22 cellular contexts compared by ENCODE assay signal in the genomic region with DNA sequence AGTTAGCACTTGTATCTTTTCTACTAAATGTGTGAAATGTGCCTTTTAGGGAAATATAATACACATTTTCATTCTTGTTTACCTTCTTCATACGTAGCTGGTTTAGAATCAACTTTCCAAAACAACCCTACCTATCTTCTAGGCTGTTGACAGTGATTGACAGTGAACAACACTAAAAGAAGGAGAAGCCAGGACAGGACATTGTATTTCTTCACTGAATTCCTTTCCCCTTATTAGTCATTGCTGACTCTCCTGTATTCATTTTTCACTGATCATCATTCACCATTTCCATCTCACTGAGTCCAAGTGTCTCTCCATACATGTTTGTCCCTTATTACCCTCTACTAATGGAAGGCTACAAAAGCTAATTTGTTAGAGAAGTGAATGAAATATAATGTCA.
DNase-seq lines count a peak whose midpoint lies in the region; ATAC-seq and TF ChIP-seq lines count a peak whose summit lies in the region.
"Had no signal": no experiment of that assay in that cellular context is flagged by ENCODE, and none has a peak within 500 bp of the region (broad histone marks: within the 10 kb centered on the region; RNA-seq: fewer than 3 reads in every experiment).

No MANE protein-coding gene starts in this region.

- no peak overlapping the region for H3K27ac Mint-ChIP-seq in MCF 10A (ENCODE audit: low read depth, unreplicated experiment)

- H3K9ac ChIP-seq in mammary epithelial cell (ENCODE audit: insufficient read depth, low read length) = no peak overlapping the region

- H3K36me3 Mint-ChIP-seq in MCF 10A (ENCODE audit: insufficient read depth, unreplicated experiment) = peaks cover 21% of the 10 kb centered on the region

- no peaks in the 10 kb centered on the region for H3K4me1 ChIP-seq in mammary epithelial cell (ENCODE audit: insufficient read depth, low read length)
- peaks cover 7% of the 10 kb centered on the region for H3K4me1 ChIP-seq in foreskin keratinocyte
- no peaks in the 10 kb centered on the region for H3K4me1 ChIP-seq in uterus
- peaks cover 0 to 27% (median 11%) of the 10 kb centered on the region in 4 donors for H3K4me1 ChIP-seq in transverse colon

- no peak overlapping the region for H2AFZ ChIP-seq in mammary epithelial cell (ENCODE audit: low read depth, low read length)
- H2AFZ ChIP-seq: PC-9 had no signal

- H3K4me2 ChIP-seq in mammary epithelial cell (ENCODE audit: insufficient read depth, low read depth, low read length) = no peak overlapping the region
- H3K4me2 ChIP-seq: PC-9 had no signal

- no peaks in the 10 kb centered on the region for H3K36me3 ChIP-seq in mammary epithelial cell (ENCODE audit: insufficient read depth, low read length)
- H3K36me3 ChIP-seq in uterus = no peaks in the 10 kb centered on the region
- no peaks in the 10 kb centered on the region for H3K36me3 ChIP-seq in transverse colon

- no peaks in the 10 kb centered on the region for H3K79me2 ChIP-seq in mammary epithelial cell (ENCODE audit: insufficient read depth, low read length)

- peak; percentile 20 for DNase-seq in mammary epithelial cell
- DNase-seq in MCF 10A (ENCODE audit: unreplicated experiment) = no peak
- DNase-seq in RWPE1 (ENCODE audit: low spot score) = peak; percentile 49
- DNase-seq in foreskin keratinocyte = peak; percentile 29 to 57
- no peak for DNase-seq in sciatic nerve (ENCODE audit: low spot score)
- DNase-seq in uterus = no peak
- no peak for DNase-seq in AML-193 (lab: John Stamatoyannopoulos, UW)
- no peak for DNase-seq in transverse colon
- DNase-seq: 8988T, C1 segment of cervical spinal cord, DND-41, GF-D8, H7, NCI-H1048, NCI-H1436 treated with DMSO at 0.1 percent for 48 hours, NCI-H2029 treated with DMSO at 0.1 percent for 48 hours, NCI-H2171 treated with DMSO at 0.1 percent for 48 hours, NCI-H510A, PC-9, T-helper 1 cell had no signal

- TF ChIP-seq POLR2A in uterus (IDR thresholded peaks at IDR 0.05) (no peak), transverse colon (IDR thresholded peaks at IDR 0.05) (no peak)

- dilution Hi-C loops in mammary epithelial cell (cut with HindIII; ENCODE audit: low sequenced_read_pairs) = no loop called here

- ATAC-seq in foreskin keratinocyte (peak; percentile 45), sciatic nerve (no peak)
- ATAC-seq: K562, Right ventricle myocardium inferior had no signal

- H3K9me3 ChIP-seq in mammary epithelial cell (replicated peaks; ENCODE audit: insufficient read depth, low read length) = no peaks in the 10 kb centered on the region
- no peaks in the 10 kb centered on the region for H3K9me3 ChIP-seq in uterus
- H3K9me3 ChIP-seq in transverse colon = no peaks in the 10 kb centered on the region

- H3K9me3 Mint-ChIP-seq in MCF 10A (ENCODE audit: unreplicated experiment) = no peaks in the 10 kb centered on the region

- no peaks in the 10 kb centered on the region for H3K27me3 ChIP-seq in mammary epithelial cell (ENCODE audit: insufficient read depth, low read length)
- no peaks in the 10 kb centered on the region for H3K27me3 ChIP-seq in foreskin keratinocyte
- no peaks in the 10 kb centered on the region for H3K27me3 ChIP-seq in uterus
- H3K27me3 ChIP-seq in transverse colon = no peaks in the 10 kb centered on the region

- TF ChIP-seq EP300 in transverse colon (IDR thresholded peaks at IDR 0.05; ENCODE audit: low read depth) = no peak

- WGBS in mammary epithelial cell (ENCODE audit: low coverage, missing lambda C conversion rate) = 93% methylated on average over 1 of the region's 1 CpG
- WGBS in transverse colon (ENCODE audit: low coverage in 1 of 2), 2 donors = 80 to 93% methylated on average over 1 of the region's 1 CpG

- H3K27me3 Mint-ChIP-seq in MCF 10A (ENCODE audit: insufficient read depth, unreplicated experiment) = no peaks in the 10 kb centered on the region

- no peak overlapping the region for H3K4me3 Mint-ChIP-seq in MCF 10A (ENCODE audit: unreplicated experiment)

- CTCF ChIA-PET in mammary epithelial cell (lab: Charles Lee; ENCODE audit: low non-redundant PET) (no interaction called here), MCF 10A (lab: Yijun Ruan, JAX) (no interaction called here), RWPE1 (lab: Yijun Ruan, JAX) (no interaction called here)

- no peak for TF ChIP-seq CTCF in mammary epithelial cell (conservative IDR thresholded peaks at IDR 0.05 in 1 of 2, IDR thresholded peaks at IDR 0.05 in 1 of 2; ENCODE audit: extremely low read depth in 1 of 2, insufficient read depth in 1 of 2, low read depth in 1 of 2, low read length in 2 of 2)
- TF ChIP-seq CTCF in MCF 10A (IDR thresholded peaks at IDR 0.05; ENCODE audit: unreplicated experiment) = no peak
- no peak for TF ChIP-seq CTCF in RWPE1 (conservative IDR thresholded peaks at IDR 0.05; ENCODE audit: low read depth)
- TF ChIP-seq CTCF in foreskin keratinocyte (conservative IDR thresholded peaks at IDR 0.05) = no peak
- no peak for TF ChIP-seq CTCF in uterus (IDR thresholded peaks at IDR 0.05)
- TF ChIP-seq CTCF in transverse colon (IDR thresholded peaks at IDR 0.05) = no peak

- intact Hi-C loops in mammary epithelial cell (cut with micrococcal nuclease) = no loop called here
- intact Hi-C loops in MCF 10A (cut with micrococcal nuclease) = no loop called here
- intact Hi-C loops in sciatic nerve (cut with DNase I) = no loop called here
- intact Hi-C loops in uterus (cut with DNase I; ENCODE audit: low total_unique reads) = no loop called here
- intact Hi-C loops in transverse colon (cut with DNase I; ENCODE audit: low total_unique reads) = no loop called here

- POLR2A ChIA-PET in MCF 10A (lab: Yijun Ruan, JAX) (interaction anchor here (0.6 to 3.0 kb wide), 11 partner anchors 15 to 1229 kb away, joined by 3 to 14 read pairs (median 3); partner anchors contain the start of gene FOSL2), RWPE1 (lab: Yijun Ruan, JAX; ENCODE audit: low non-redundant PET) (no interaction called here)

- H3K4me1 Mint-ChIP-seq in MCF 10A (ENCODE audit: insufficient read depth, unreplicated experiment) = peaks cover 11% of the 10 kb centered on the region

- in situ Hi-C loops in mammary epithelial cell (cut with MboI; ENCODE audit: low sequenced_read_pairs in 2 of 2) (no loop called here), transverse colon (cut with MboI; ENCODE audit: low pct_ligation_motif_present in 1 of 4, low pct_unique_long_range_greater_than_20kb in 1 of 4, low sequenced_read_pairs in 3 of 4) (no loop called here)

- no TSS peak for BruUV-seq in mammary epithelial cell (replicated peaks; lab: Mats Ljungman, UMichigan)
- BruUV-seq in MCF 10A (replicated peaks; lab: Mats Ljungman, UMichigan) = no TSS peak

- H3K27ac ChIP-seq in mammary epithelial cell (ENCODE audit: insufficient read depth, low read depth, low read length) (no peak overlapping the region), RWPE1 (no peak overlapping the region), foreskin keratinocyte (no peak overlapping the region), uterus (no peak overlapping the region), transverse colon (no peak overlapping the region)
- H3K27ac ChIP-seq: PC-9 had no signal

- H3K4me3 ChIP-seq in mammary epithelial cell (replicated peaks in 1 of 3; ENCODE audit: insufficient read depth in 1 of 3, low read depth in 2 of 3, low read length in 3 of 3) (no peak overlapping the region), uterus (no peak overlapping the region), transverse colon (no peak overlapping the region)
- H3K4me3 ChIP-seq: K562, PC-9 had no signal

- H4K20me1 ChIP-seq in mammary epithelial cell (ENCODE audit: insufficient read depth, low read length) = no peaks in the 10 kb centered on the region

Comparison
In these comparisons a context has a peak if more than half of its experiments do, and no peak if none do; other contexts are left out.
1. DNase-seq: peak in mammary epithelial cell (single experiment), RWPE1 (single experiment) and foreskin keratinocyte (2 of 2); none in MCF 10A (single experiment), sciatic nerve (single experiment), uterus (0 of 2), AML-193 (0 of 2) and transverse colon (single experiment).